In genomic region chr10:80737209-80737608, GRCh38 we compare ENCODE assay signal across 27 cellular contexts.
"Had no signal": no experiment of that assay in that cellular context is flagged by ENCODE, and none has a peak within 500 bp of the region (broad histone marks: within the 10 kb centered on the region; RNA-seq: fewer than 3 reads in every experiment).

No MANE protein-coding gene starts in this region.

- H3K4me1 Mint-ChIP-seq: activated naive CD8-positive, alpha-beta T cell treated with anti-CD3 and anti-CD28 coated beads, Interleukin-2, amount 10 ng/mL, durations not matched to agents 7 days and 5 days had no signal

- H3K4me2 ChIP-seq: SK-N-SH had no signal

- H3K4me3 ChIP-seq: adrenal gland, breast epithelium, Peyer's patch, SJCRH30 had no signal

- H3K27me3 ChIP-seq: adrenal gland, breast epithelium, Peyer's patch, SJCRH30 had no signal

- H3K27ac ChIP-seq: adrenal gland, breast epithelium, Peyer's patch, RWPE1, SJCRH30, VCaP had no signal

- H3K4me1 ChIP-seq: adrenal gland, breast epithelium, Peyer's patch, SJCRH30 had no signal

- H3K9me3 ChIP-seq: adrenal gland, breast epithelium, Peyer's patch, SJCRH30 had no signal

- H3K4me3 Mint-ChIP-seq: activated CD8-positive, alpha-beta T cell treated with anti-CD3 and anti-CD28 coated beads, Interleukin-2, amount 10 ng/mL, durations not matched to agents 7 days and 5 days; activated naive CD8-positive, alpha-beta T cell treated with anti-CD3 and anti-CD28 coated beads, Interleukin-2, amount 10 ng/mL, durations not matched to agents 7 days and 5 days had no signal

- ATAC-seq: activated CD8-positive, alpha-beta T cell treated with anti-CD3 and anti-CD28 coated beads, Interleukin-2, amount 10 ng/mL, durations not matched to agents 7 days and 5 days had no signal

- H3K36me3 ChIP-seq: adrenal gland, breast epithelium, Peyer's patch, SJCRH30 had no signal

- H3K9me3 Mint-ChIP-seq: activated naive CD8-positive, alpha-beta T cell treated with anti-CD3 and anti-CD28 coated beads, Interleukin-2, amount 10 ng/mL, durations not matched to agents 7 days and 5 days had no signal

- H3K27me3 Mint-ChIP-seq: activated naive CD8-positive, alpha-beta T cell treated with anti-CD3 and anti-CD28 coated beads, Interleukin-2, amount 10 ng/mL, durations not matched to agents 7 days and 5 days had no signal

- H3K9ac ChIP-seq: SK-N-SH had no signal

- H3K27ac Mint-ChIP-seq: activated CD8-positive, alpha-beta T cell treated with anti-CD3 and anti-CD28 coated beads, Interleukin-2, amount 10 ng/mL, durations not matched to agents 7 days and 5 days; activated naive CD8-positive, alpha-beta T cell treated with anti-CD3 and anti-CD28 coated beads, Interleukin-2, amount 10 ng/mL, durations not matched to agents 7 days and 5 days had no signal

- H3K36me3 Mint-ChIP-seq: activated naive CD8-positive, alpha-beta T cell treated with anti-CD3 and anti-CD28 coated beads, Interleukin-2, amount 10 ng/mL, durations not matched to agents 7 days and 5 days had no signal

- DNase-seq: activated CD4-positive, alpha-beta T cell treated with anti-CD3 and anti-CD28 coated beads, Interleukin-2, amount 50 U/mL, for 4 hours; activated CD4-positive, CD25-positive, alpha-beta regulatory T cell; activated CD8-positive, alpha-beta memory T cell treated with anti-CD3 and anti-CD28 coated beads, Interleukin-2, amount 50 U/mL, for 48 hours; activated CD8-positive, alpha-beta T cell treated with anti-CD3 and anti-CD28 coated beads, Interleukin-2, amount 10 ng/mL, durations not matched to agents 7 days and 5 days; activated naive CD4-positive, alpha-beta T cell treated with anti-CD3 and anti-CD28 coated beads, Interleukin-2, amount 50 U/mL, for 16 hours; activated naive CD8-positive, alpha-beta T cell treated with anti-CD3 and anti-CD28 coated beads, Interleukin-2, amount 10 ng/mL, durations not matched to agents 7 days and 5 days; activated T-cell treated with anti-CD3 and anti-CD28 coated beads, Interleukin-2, amount 50 U/mL, for 1 hour; adrenal gland; anterior cingulate cortex; central memory CD4-positive, alpha-beta T cell; MM.1S; NCI-H1105; NCI-H1436; NCI-H1694 treated with DMSO at 0.1 percent for 48 hours; NCI-H2029 treated with DMSO at 0.1 percent for 48 hours; NCI-H345; NCI-H510A treated with DMSO at 0.1 percent for 48 hours; NCI-H69; NK-92 treated with Interleukin-12 subunit alpha and Interleukin-12 subunit beta, amount 100 ng/mL, for 24 hours; Peyer's patch; Right ventricle myocardium superior; SJCRH30; SK-N-SH; T-helper 1 cell had no signal
